ENCODE assay signal across 27 cellular contexts in genomic region chr12:41140117-41140516, GRCh38. TPM values are rescaled to one million over a fixed set of nuclear protein-coding genes. Genes with fewer than 3 reads are reported as not detected.
A peak's percentile ranks its signal among the peaks of the same experiment; 100 is the strongest.
DNase-seq lines count a peak whose midpoint lies in the region; ATAC-seq and TF ChIP-seq lines count a peak whose summit lies in the region.
"Had no signal": no experiment of that assay in that cellular context is flagged by ENCODE, and none has a peak within 500 bp of the region (broad histone marks: within the 10 kb centered on the region; RNA-seq: fewer than 3 reads in every experiment).

No MANE protein-coding gene starts in this region.

- TF ChIP-seq CTCF in OCI-LY3 (IDR thresholded peaks at IDR 0.05; ENCODE audit: low read depth, low read length) (no peak), mesothelial cell of epicardium (IDR thresholded peaks at IDR 0.05; ENCODE audit: unreplicated experiment) (no peak)

- H3K36me3 ChIP-seq in OCI-LY3 (replicated peaks; ENCODE audit: low read depth, low read length), result no peaks in the 10 kb centered on the region
- H3K36me3 ChIP-seq: spleen, suprapubic skin had no signal

- H2AFZ ChIP-seq in OCI-LY3 (ENCODE audit: low read depth, low read length), result peak overlapping the region; percentile 84
- H2AFZ ChIP-seq: hepatocyte had no signal

- H3K79me2 ChIP-seq in OCI-LY3 (ENCODE audit: low read length), result no peaks in the 10 kb centered on the region
- H3K79me2 ChIP-seq: hepatocyte had no signal

- H3K27me3 Mint-ChIP-seq in mesothelial cell of epicardium (ENCODE audit: low read depth), result no peaks in the 10 kb centered on the region
- H3K27me3 Mint-ChIP-seq in activated CD8-positive, alpha-beta T cell treated with anti-CD3 and anti-CD28 coated beads, Interleukin-2, amount 10 ng/mL, durations not matched to agents 7 days and 5 days (ENCODE audit: low read depth), result no peaks in the 10 kb centered on the region
- H3K27me3 Mint-ChIP-seq: activated B cell treated with CpG ODN at 0.5 μM for 24 hours; activated CD4-positive, alpha-beta memory T cell treated with anti-CD3 and anti-CD28 coated beads for 36 hours; effector memory CD8-positive, alpha-beta T cell; stimulated activated memory B cell treated with anti-CD40 and anti-IgM and Interleukin-4, amounts not matched to agents 10 μg/mL and 1 μg/mL and 100 μg/mL, for 72 hours had no signal

- POLR2A ChIA-PET in activated CD8-positive, alpha-beta T cell treated with anti-CD3 and anti-CD28 coated beads, Interleukin-2, amount 10 ng/mL, durations not matched to agents 7 days and 5 days (lab: Charles Lee), result interaction anchor here (0.6 kb wide), 1 partner anchor 11 kb away, joined by 3 read pairs; no protein-coding TSS in a partner anchor

- peak overlapping the region; percentile 32; the same call in 1 of the 2 replicates for H3K9ac ChIP-seq in OCI-LY3 (ENCODE audit: low read length)
- H3K9ac ChIP-seq: KMS-11 had no signal

- H4K20me1 ChIP-seq in OCI-LY3 (ENCODE audit: insufficient read depth, low read length), result no peaks in the 10 kb centered on the region

- H3K36me3 Mint-ChIP-seq in mesothelial cell of epicardium, result no peaks in the 10 kb centered on the region
- no peaks in the 10 kb centered on the region for H3K36me3 Mint-ChIP-seq in activated CD8-positive, alpha-beta T cell treated with anti-CD3 and anti-CD28 coated beads, Interleukin-2, amount 10 ng/mL, durations not matched to agents 7 days and 5 days (ENCODE audit: low read depth)
- H3K36me3 Mint-ChIP-seq: activated CD4-positive, alpha-beta memory T cell treated with anti-CD3 and anti-CD28 coated beads for 36 hours; CD8-positive, alpha-beta memory T cell; naive thymus-derived CD8-positive, alpha-beta T cell; stimulated activated memory B cell treated with anti-CD40 and anti-IgM and Interleukin-4, amounts not matched to agents 10 μg/mL and 1 μg/mL and 100 μg/mL, for 72 hours had no signal

- peak overlapping the region; percentile 21; the same call in 1 of the 2 replicates for H3K4me3 ChIP-seq in OCI-LY3 (ENCODE audit: low read length)
- H3K4me3 ChIP-seq: hepatocyte, spleen, suprapubic skin had no signal

- peak overlapping the region; percentile 52 for H3K27ac Mint-ChIP-seq in mesothelial cell of epicardium
- no peak overlapping the region for H3K27ac Mint-ChIP-seq in activated CD8-positive, alpha-beta T cell treated with anti-CD3 and anti-CD28 coated beads, Interleukin-2, amount 10 ng/mL, durations not matched to agents 7 days and 5 days
- H3K27ac Mint-ChIP-seq: activated B cell treated with CpG ODN at 0.5 μM for 24 hours; activated CD4-positive, alpha-beta memory T cell treated with anti-CD3 and anti-CD28 coated beads for 36 hours; CD8-positive, alpha-beta memory T cell; effector memory CD8-positive, alpha-beta T cell; naive thymus-derived CD8-positive, alpha-beta T cell; stimulated activated memory B cell treated with anti-CD40 and anti-IgM and Interleukin-4, amounts not matched to agents 10 μg/mL and 1 μg/mL and 100 μg/mL, for 72 hours had no signal

- peaks cover 21% of the 10 kb centered on the region for H3K4me1 Mint-ChIP-seq in mesothelial cell of epicardium
- H3K4me1 Mint-ChIP-seq in activated CD8-positive, alpha-beta T cell treated with anti-CD3 and anti-CD28 coated beads, Interleukin-2, amount 10 ng/mL, durations not matched to agents 7 days and 5 days (ENCODE audit: low read depth), result no peaks in the 10 kb centered on the region
- H3K4me1 Mint-ChIP-seq: activated B cell treated with CpG ODN at 0.5 μM for 24 hours; CD8-positive, alpha-beta memory T cell; naive thymus-derived CD8-positive, alpha-beta T cell had no signal

- CTCF ChIA-PET in activated CD8-positive, alpha-beta T cell treated with anti-CD3 and anti-CD28 coated beads, Interleukin-2, amount 10 ng/mL, durations not matched to agents 7 days and 5 days (lab: Charles Lee), result no interaction called here

- peaks cover 14% of the 10 kb centered on the region for H3K4me1 ChIP-seq in OCI-LY3 (ENCODE audit: low read length)
- H3K4me1 ChIP-seq: spleen, suprapubic skin had no signal

- peak overlapping the region; percentile 62 for H3K4me2 ChIP-seq in OCI-LY3 (ENCODE audit: low read length)
- H3K4me2 ChIP-seq: hepatocyte, KMS-11 had no signal

- DNase-seq in mesothelial cell of epicardium (ENCODE audit: low spot score in 2 of 2, unreplicated experiment in 2 of 2), result no peak
- no peak for DNase-seq in activated CD8-positive, alpha-beta T cell treated with anti-CD3 and anti-CD28 coated beads, Interleukin-2, amount 10 ng/mL, durations not matched to agents 7 days and 5 days
- no peak for DNase-seq in NCI-H510A (lab: John Stamatoyannopoulos, UW)
- DNase-seq in stimulated activated CD8-positive, alpha-beta memory T cell treated with anti-CD3 and anti-CD28 coated beads, Interleukin-4, amount 100 ng/mL, for 48 hours, result no peak
- DNase-seq: activated B cell treated with CpG ODN at 0.5 μM for 24 hours; activated CD4-positive, alpha-beta memory T cell treated with anti-CD3 and anti-CD28 coated beads for 36 hours; activated effector memory CD4-positive, alpha-beta T cell treated with Interleukin-2 at 50 U/mL for 16 hours; CD8-positive, alpha-beta memory T cell; effector memory CD8-positive, alpha-beta T cell; naive thymus-derived CD8-positive, alpha-beta T cell; NCI-H1048; NCI-H187 treated with DMSO at 0.1 percent for 48 hours; NCI-H345; NCI-H82; retina; spleen; stimulated activated CD4-positive, alpha-beta T cell treated with anti-CD3 and anti-CD28 coated beads, Interleukin-2, amount 100 ng/mL, for 48 hours had no signal

- H3K27me3 ChIP-seq in OCI-LY3 (ENCODE audit: low read depth, low read length), result no peaks in the 10 kb centered on the region
- H3K27me3 ChIP-seq: hepatocyte, spleen, suprapubic skin had no signal

- H3K4me3 Mint-ChIP-seq in mesothelial cell of epicardium, result no peak overlapping the region
- H3K4me3 Mint-ChIP-seq in activated CD8-positive, alpha-beta T cell treated with anti-CD3 and anti-CD28 coated beads, Interleukin-2, amount 10 ng/mL, durations not matched to agents 7 days and 5 days, result no peak overlapping the region
- H3K4me3 Mint-ChIP-seq: activated B cell treated with CpG ODN at 0.5 μM for 24 hours; activated CD4-positive, alpha-beta memory T cell treated with anti-CD3 and anti-CD28 coated beads for 36 hours; CD8-positive, alpha-beta memory T cell; effector memory CD8-positive, alpha-beta T cell; naive thymus-derived CD8-positive, alpha-beta T cell; stimulated activated memory B cell treated with anti-CD40 and anti-IgM and Interleukin-4, amounts not matched to agents 10 μg/mL and 1 μg/mL and 100 μg/mL, for 72 hours had no signal

- ATAC-seq in HG02610 (IDR thresholded peaks at IDR 0.05; ENCODE audit: unreplicated experiment), result peak; percentile 62
- ATAC-seq in activated CD8-positive, alpha-beta T cell treated with anti-CD3 and anti-CD28 coated beads, Interleukin-2, amount 10 ng/mL, durations not matched to agents 7 days and 5 days, result no peak
- no peak for ATAC-seq in HG03571 (IDR thresholded peaks at IDR 0.05; ENCODE audit: unreplicated experiment)
- ATAC-seq: effector memory CD8-positive, alpha-beta T cell; esophagus mucosa; left lobe of liver; naive thymus-derived CD8-positive, alpha-beta T cell; stimulated activated memory B cell treated with anti-CD40 and anti-IgM and Interleukin-4, amounts not matched to agents 10 μg/mL and 1 μg/mL and 100 μg/mL, for 72 hours had no signal

- peaks cover 9% of the 10 kb centered on the region for H3K9me3 Mint-ChIP-seq in mesothelial cell of epicardium
- H3K9me3 Mint-ChIP-seq in activated CD8-positive, alpha-beta T cell treated with anti-CD3 and anti-CD28 coated beads, Interleukin-2, amount 10 ng/mL, durations not matched to agents 7 days and 5 days (ENCODE audit: insufficient read depth), result no peaks in the 10 kb centered on the region
- H3K9me3 Mint-ChIP-seq: activated B cell treated with CpG ODN at 0.5 μM for 24 hours; activated CD4-positive, alpha-beta memory T cell treated with anti-CD3 and anti-CD28 coated beads for 36 hours; stimulated activated memory B cell treated with anti-CD40 and anti-IgM and Interleukin-4, amounts not matched to agents 10 μg/mL and 1 μg/mL and 100 μg/mL, for 72 hours had no signal

- peak overlapping the region; percentile 65 for H3K27ac ChIP-seq in OCI-LY3 (ENCODE audit: low read length)
- H3K27ac ChIP-seq: hepatocyte, KMS-11, spleen, suprapubic skin had no signal

- no peaks in the 10 kb centered on the region for H3K9me3 ChIP-seq in OCI-LY3 (ENCODE audit: insufficient read depth, low read length)
- H3K9me3 ChIP-seq: suprapubic skin had no signal

RNA-seq across cellular contexts. Expression of gene PDZRN4, which starts 48.0 kb away (rescaled TPM):
- 1.4 to 1.5 TPM (median 1.4 TPM) in 3 replicates for total RNA-seq in mesothelial cell of epicardium
- total RNA-seq in activated CD8-positive, alpha-beta T cell treated with anti-CD3 and anti-CD28 coated beads, Interleukin-2, amount 10 ng/mL, durations not matched to agents 7 days and 5 days, result not detected
- total RNA-seq: activated B cell treated with CpG ODN at 0.5 μM for 24 hours; activated CD4-positive, alpha-beta memory T cell treated with anti-CD3 and anti-CD28 coated beads for 36 hours; CD8-positive, alpha-beta memory T cell; G401; naive thymus-derived CD8-positive, alpha-beta T cell had no signal
